Comparison of ENCODE assay signal across 8 cellular contexts in the genomic region with DNA sequence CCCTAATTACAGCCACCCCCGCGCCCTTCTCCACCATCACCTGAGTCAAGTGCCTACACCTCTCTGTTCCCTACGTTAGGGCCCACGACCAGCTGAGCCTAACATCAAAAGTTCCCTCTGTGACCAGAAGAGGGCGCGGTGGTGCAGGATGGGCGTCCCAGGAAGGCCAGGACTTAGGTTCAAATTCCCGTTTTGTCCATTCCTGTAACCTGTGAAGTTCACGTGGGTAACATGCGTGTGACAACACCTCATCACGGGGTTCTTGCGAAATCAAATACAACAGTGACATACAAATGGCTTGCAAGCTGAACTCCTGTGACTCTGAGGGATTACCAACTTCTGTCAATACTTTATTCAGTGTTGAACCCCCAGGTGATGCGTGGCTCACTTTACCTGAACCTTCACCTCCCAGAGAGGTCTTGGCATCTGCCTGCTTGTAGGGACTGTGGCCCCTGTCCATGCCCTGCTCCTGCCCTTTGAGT.
DNase-seq lines count a peak whose midpoint lies in the region; ATAC-seq and TF ChIP-seq lines count a peak whose summit lies in the region.

No MANE protein-coding gene starts in this region.

- H3F3A ChIP-seq in PC-9 (ENCODE audit: insufficient read depth, low read depth), result peaks cover 20% of the 10 kb centered on the region; the same call in 1 of the 2 replicates

- no peaks in the 10 kb centered on the region for H3K79me2 ChIP-seq in PC-9 (ENCODE audit: low read depth)

- intact Hi-C loops in PC-9 (cut with micrococcal nuclease; ENCODE audit: unreplicated experiment), result loop anchor here (1.0 to 2.0 kb wide), 2 partner anchors 153 to 206 kb away; no protein-coding TSS in a partner anchor

- no peak overlapping the region for H2AFZ ChIP-seq in PC-9

- POLR2A ChIA-PET in PC-9 (lab: Charles Lee; ENCODE audit: unreplicated experiment), result no interaction called here

- ATAC-seq in HG02798 (IDR thresholded peaks at IDR 0.05; ENCODE audit: poor library complexity, unreplicated experiment), result peak; percentile 31
- ATAC-seq in HG02981 (IDR thresholded peaks at IDR 0.05; ENCODE audit: unreplicated experiment), result no peak
- no peak for ATAC-seq in HG02642 (IDR thresholded peaks at IDR 0.05; ENCODE audit: poor library complexity, unreplicated experiment)

- CTCF ChIA-PET in PC-9 (lab: Charles Lee), result interaction anchor here (0.6 to 1.9 kb wide), 2 partner anchors 206 to 207 kb away, joined by 3 to 8 read pairs; no protein-coding TSS in a partner anchor

- TF ChIP-seq CTCF in C4-2B (conservative IDR thresholded peaks at IDR 0.05) (peak; percentile 88), PC-9 (conservative IDR thresholded peaks at IDR 0.05) (peak; percentile 87)

- no peaks in the 10 kb centered on the region for H3K27me3 ChIP-seq in PC-9 (ENCODE audit: insufficient read depth, low read depth)

- DNase-seq in PC-9 (peak in 1 of 2 experiments; percentile 58), globus pallidus (ENCODE audit: low spot score) (peak; percentile 29), putamen (ENCODE audit: low spot score) (peak; percentile 16)
- peak; percentile 65 for DNase-seq in activated effector memory CD4-positive, alpha-beta T cell treated with Interleukin-2 at 50 U/mL for 16 hours

- H3K4me1 ChIP-seq in PC-9 (replicated peaks; ENCODE audit: insufficient read depth), result peaks cover 23% of the 10 kb centered on the region

- peaks cover 8% of the 10 kb centered on the region for H3K9me3 ChIP-seq in PC-9 (ENCODE audit: insufficient read depth, low read depth)

- no peaks in the 10 kb centered on the region for H3K36me3 ChIP-seq in PC-9 (ENCODE audit: low read depth)

- H3K27ac ChIP-seq in C4-2B (no peak overlapping the region), PC-9 (no peak overlapping the region)

- H3K9me2 ChIP-seq in PC-9 (ENCODE audit: insufficient read depth), result no peaks in the 10 kb centered on the region

- H3K4me2 ChIP-seq in PC-9, result no peak overlapping the region

- H4K20me1 ChIP-seq in PC-9 (ENCODE audit: insufficient read depth), result no peaks in the 10 kb centered on the region

- no TSS peak for BruUV-seq in PC-9 (replicated peaks; lab: Mats Ljungman, UMichigan)

- H3K4me3 ChIP-seq in PC-9, result no peak overlapping the region
